In genomic region chr11:12483604-12484003, GRCh38 we compare ENCODE assay signal across 14 cellular contexts.
"Had no signal": no experiment of that assay in that cellular context is flagged by ENCODE, and none has a peak within 500 bp of the region (broad histone marks: within the 10 kb centered on the region; RNA-seq: fewer than 3 reads in every experiment).

No MANE protein-coding gene starts in this region.

- H3K4me3 ChIP-seq: left lung, neural progenitor cell, ovary, suprapubic skin, upper lobe of left lung had no signal

- H3K27ac Mint-ChIP-seq: activated CD4-positive, alpha-beta T cell treated with anti-CD3 and anti-CD28 coated beads, Interleukin-2, amount 10 ng/mL, durations not matched to agents 7 days and 5 days; activated T-helper 1 cell treated with anti-CD3 and anti-CD28 coated beads, Interleukin-12 subunit alpha, Interleukin-12 subunit beta, Interleukin-2, Interleukin-4 antibody, amounts not matched to agents 30 ng/mL and 10 ng/mL and 1 ng/mL, durations not matched to agents 14 hours and 24 hours and 36 hours; neural progenitor cell had no signal

- DNase-seq: activated CD4-positive, alpha-beta T cell treated with anti-CD3 and anti-CD28 coated beads, Interleukin-2, amount 10 ng/mL, durations not matched to agents 7 days and 5 days; activated naive CD4-positive, alpha-beta T cell; anterior cingulate cortex; hippocampal formation; mesendoderm; ovary; stimulated activated CD4-positive, alpha-beta T cell treated with anti-CD3 and anti-CD28 coated beads, Interleukin-15, amount 100 ng/mL, for 24 hours; stimulated activated CD4-positive, alpha-beta T cell treated with anti-CD3 and anti-CD28 coated beads, Interleukin-4, amount 100 ng/mL, for 1 hour; stimulated activated naive CD4-positive, alpha-beta T cell treated with Interleukin-2 at 50 U/mL for 16 hours had no signal

- H3K9ac ChIP-seq: neural progenitor cell had no signal

- H2AFZ ChIP-seq: neural progenitor cell had no signal

- H3K27ac ChIP-seq: left lung, neural progenitor cell, ovary, suprapubic skin, upper lobe of left lung had no signal

- H3K4me2 ChIP-seq: neural progenitor cell had no signal

- H3K27me3 ChIP-seq: left lung, neural progenitor cell, ovary, suprapubic skin, upper lobe of left lung had no signal

- H3K9me3 ChIP-seq: ovary, suprapubic skin, upper lobe of left lung had no signal

- H3K4me1 ChIP-seq: left lung, neural progenitor cell, suprapubic skin, upper lobe of left lung had no signal

- H3K4me3 Mint-ChIP-seq: activated CD4-positive, alpha-beta T cell treated with anti-CD3 and anti-CD28 coated beads, Interleukin-2, amount 10 ng/mL, durations not matched to agents 7 days and 5 days; activated T-helper 1 cell treated with anti-CD3 and anti-CD28 coated beads, Interleukin-12 subunit alpha, Interleukin-12 subunit beta, Interleukin-2, Interleukin-4 antibody, amounts not matched to agents 30 ng/mL and 10 ng/mL and 1 ng/mL, durations not matched to agents 14 hours and 24 hours and 36 hours; neural progenitor cell had no signal

- H3K4me1 Mint-ChIP-seq: activated CD4-positive, alpha-beta T cell treated with anti-CD3 and anti-CD28 coated beads, Interleukin-2, amount 10 ng/mL, durations not matched to agents 7 days and 5 days; neural progenitor cell had no signal

- H3K36me3 ChIP-seq: left lung, neural progenitor cell, ovary had no signal
